ENCODE assay signal across 19 cellular contexts in genomic region chr1:163928080-163928479, GRCh38.
DNase-seq lines count a peak whose midpoint lies in the region; ATAC-seq and TF ChIP-seq lines count a peak whose summit lies in the region.
"Had no signal": no experiment of that assay in that cellular context is flagged by ENCODE, and none has a peak within 500 bp of the region (broad histone marks: within the 10 kb centered on the region; RNA-seq: fewer than 3 reads in every experiment).

No MANE protein-coding gene starts in this region.

- H3K36me3 Mint-ChIP-seq in stimulated activated memory B cell treated with anti-CD40 and anti-IgM and Interleukin-4, amounts not matched to agents 10 μg/mL and 1 μg/mL and 100 μg/mL, for 72 hours, result no peaks in the 10 kb centered on the region
- H3K36me3 Mint-ChIP-seq: CD8-positive, alpha-beta T cell had no signal

- DNase-seq in DMS53 treated with DMSO at 0.1 percent for 48 hours (lab: John Stamatoyannopoulos, UW; ENCODE audit: unreplicated experiment), result peak; percentile 27
- DNase-seq in NCI-H1092 (lab: John Stamatoyannopoulos, UW), result peak; percentile 36
- DNase-seq in NCI-H748 treated with DMSO at 0.1 percent for 48 hours (lab: John Stamatoyannopoulos, UW), result peak; percentile 44
- DNase-seq in GF-D8 (lab: John Stamatoyannopoulos, UW), result no peak
- no peak for DNase-seq in ovary
- DNase-seq: activated CD4-positive, alpha-beta T cell treated with anti-CD3 and anti-CD28 coated beads for 1 hour; activated naive CD4-positive, alpha-beta T cell treated with anti-CD3 and anti-CD28 coated beads, Interleukin-2, amount 50 U/mL, for 16 hours; activated T-cell treated with anti-CD3 and anti-CD28 coated beads, Interleukin-2, amount 50 U/mL, for 72 hours; CD8-positive, alpha-beta T cell; effector CD4-positive, alpha-beta T cell; esophagus squamous epithelium; NCI-H2171; stimulated activated naive CD8-positive, alpha-beta T cell treated with anti-CD3 and anti-CD28 coated beads, Interleukin-15, amount 100 ng/mL, for 72 hours; T-helper 9 cell; transverse colon had no signal

- H3K27ac ChIP-seq in iPS-18a (ENCODE audit: low read length), result peak overlapping the region; percentile 48
- no peak overlapping the region for H3K27ac ChIP-seq in ovary
- H3K27ac ChIP-seq: esophagus squamous epithelium, transverse colon had no signal

- H3K9me3 ChIP-seq in iPS-18a (ENCODE audit: control insufficient read depth, low read depth, low read length) (no peaks in the 10 kb centered on the region), ovary (no peaks in the 10 kb centered on the region)
- H3K9me3 ChIP-seq: esophagus squamous epithelium, transverse colon had no signal

- intact Hi-C loops in ovary (cut with DNase I), result no loop called here

- H3K36me3 ChIP-seq in iPS-18a (ENCODE audit: control insufficient read depth, low read depth, low read length) (no peaks in the 10 kb centered on the region), ovary (no peaks in the 10 kb centered on the region)
- H3K36me3 ChIP-seq: esophagus squamous epithelium, transverse colon had no signal

- no peak for TF ChIP-seq CTCF in ovary (IDR thresholded peaks at IDR 0.05)

- H3K27me3 Mint-ChIP-seq in stimulated activated memory B cell treated with anti-CD40 and anti-IgM and Interleukin-4, amounts not matched to agents 10 μg/mL and 1 μg/mL and 100 μg/mL, for 72 hours, result no peaks in the 10 kb centered on the region
- H3K27me3 Mint-ChIP-seq: stimulated activated naive CD8-positive, alpha-beta T cell treated with anti-CD3 and anti-CD28 coated beads, Interleukin-15, amount 100 ng/mL, for 72 hours had no signal

- no peak overlapping the region for H3K4me3 Mint-ChIP-seq in stimulated activated memory B cell treated with anti-CD40 and anti-IgM and Interleukin-4, amounts not matched to agents 10 μg/mL and 1 μg/mL and 100 μg/mL, for 72 hours
- H3K4me3 Mint-ChIP-seq: activated T-cell treated with anti-CD3 and anti-CD28 coated beads, Interleukin-2, amount 50 U/mL, for 72 hours; CD8-positive, alpha-beta T cell; stimulated activated naive CD8-positive, alpha-beta T cell treated with anti-CD3 and anti-CD28 coated beads, Interleukin-15, amount 100 ng/mL, for 72 hours had no signal

- H3K9me3 Mint-ChIP-seq in stimulated activated memory B cell treated with anti-CD40 and anti-IgM and Interleukin-4, amounts not matched to agents 10 μg/mL and 1 μg/mL and 100 μg/mL, for 72 hours, result peaks cover 2% of the 10 kb centered on the region

- no peak overlapping the region for H3K27ac Mint-ChIP-seq in stimulated activated memory B cell treated with anti-CD40 and anti-IgM and Interleukin-4, amounts not matched to agents 10 μg/mL and 1 μg/mL and 100 μg/mL, for 72 hours
- H3K27ac Mint-ChIP-seq: activated T-cell treated with anti-CD3 and anti-CD28 coated beads, Interleukin-2, amount 50 U/mL, for 72 hours; CD8-positive, alpha-beta T cell; stimulated activated naive CD8-positive, alpha-beta T cell treated with anti-CD3 and anti-CD28 coated beads, Interleukin-15, amount 100 ng/mL, for 72 hours had no signal

- no peak for ATAC-seq in GM18520 (IDR thresholded peaks at IDR 0.05; ENCODE audit: unreplicated experiment)
- no peak for ATAC-seq in stimulated activated memory B cell treated with anti-CD40 and anti-IgM and Interleukin-4, amounts not matched to agents 10 μg/mL and 1 μg/mL and 100 μg/mL, for 72 hours
- ATAC-seq: activated T-cell treated with anti-CD3 and anti-CD28 coated beads, Interleukin-2, amount 50 U/mL, for 72 hours; CD8-positive, alpha-beta T cell; SK-N-SH treated with all-trans-retinoic acid at 6 μM for 48 hours; stimulated activated naive CD8-positive, alpha-beta T cell treated with anti-CD3 and anti-CD28 coated beads, Interleukin-15, amount 100 ng/mL, for 72 hours had no signal

- H3K27me3 ChIP-seq in iPS-18a (ENCODE audit: control insufficient read depth, insufficient read depth, low read length) (no peaks in the 10 kb centered on the region), ovary (no peaks in the 10 kb centered on the region)
- H3K27me3 ChIP-seq: esophagus squamous epithelium, transverse colon had no signal

- no peak for TF ChIP-seq POLR2A in ovary (IDR thresholded peaks at IDR 0.05)

- H3K9ac ChIP-seq in iPS-18a (ENCODE audit: low read length), result peak overlapping the region; percentile 43

- H3K4me1 Mint-ChIP-seq in stimulated activated memory B cell treated with anti-CD40 and anti-IgM and Interleukin-4, amounts not matched to agents 10 μg/mL and 1 μg/mL and 100 μg/mL, for 72 hours, result no peaks in the 10 kb centered on the region
- H3K4me1 Mint-ChIP-seq: stimulated activated naive CD8-positive, alpha-beta T cell treated with anti-CD3 and anti-CD28 coated beads, Interleukin-15, amount 100 ng/mL, for 72 hours had no signal

- H3K4me1 ChIP-seq in iPS-18a (ENCODE audit: control insufficient read depth, low read depth, low read length) (peaks cover 13% of the 10 kb centered on the region), ovary (ENCODE audit: insufficient read depth) (no peaks in the 10 kb centered on the region)

- no peak for TF ChIP-seq EP300 in ovary (IDR thresholded peaks at IDR 0.05)

- no peak overlapping the region for H3K4me3 ChIP-seq in iPS-18a (ENCODE audit: low read length)
- H3K4me3 ChIP-seq in ovary, result no peak overlapping the region
- H3K4me3 ChIP-seq: esophagus squamous epithelium, transverse colon had no signal

Comparison
In these comparisons a context has a peak if more than half of its experiments do, and no peak if none do; other contexts are left out.
1. DNase-seq: peak in DMS53 treated with DMSO at 0.1 percent for 48 hours (single experiment), NCI-H1092 (single experiment) and NCI-H748 treated with DMSO at 0.1 percent for 48 hours (single experiment); none in GF-D8 (single experiment) and ovary (0 of 5).